In genomic region chr2:38633895-38634294, GRCh38 we compare ENCODE assay signal across 25 cellular contexts.
"Had no signal": no experiment of that assay in that cellular context is flagged by ENCODE, and none has a peak within 500 bp of the region (broad histone marks: within the 10 kb centered on the region; RNA-seq: fewer than 3 reads in every experiment).

No MANE protein-coding gene starts in this region.

- H3K27ac Mint-ChIP-seq: activated naive CD4-positive, alpha-beta T cell treated with anti-CD3 and anti-CD28 coated beads, Interleukin-2, amount 50 U/mL, for 72 hours; immature natural killer cell; nephron progenitor cell; stimulated activated naive CD8-positive, alpha-beta T cell treated with anti-CD3 and anti-CD28 coated beads, Interleukin-15, Interleukin-2, amounts not matched to agents 100 ng/mL and 50 ng/mL, for 24 hours had no signal

- H3K4me1 ChIP-seq: breast epithelium, right lobe of liver had no signal

- H2AFZ ChIP-seq: hepatocyte had no signal

- H3K79me2 ChIP-seq: hepatocyte had no signal

- ATAC-seq: esophagus mucosa, left lobe of liver, mucosa of descending colon, right lobe of liver had no signal

- H3K4me1 Mint-ChIP-seq: immature natural killer cell had no signal

- H3K4me3 ChIP-seq: breast epithelium, hepatocyte, lower lobe of right lung, mucosa of descending colon, right lobe of liver, skin epidermis, tibial artery had no signal

- DNase-seq: activated CD4-positive, alpha-beta T cell treated with anti-CD3 and anti-CD28 coated beads for 1 hour; activated CD4-positive, alpha-beta T cell treated with anti-CD3 and anti-CD28 coated beads, Interleukin-2, amount 50 U/mL, for 1 hour; activated gamma-delta T cell; activated T-cell treated with anti-CD3 and anti-CD28 coated beads for 4 hours; effector memory CD4-positive, alpha-beta T cell; glutamatergic neuron; immature natural killer cell; lower lobe of right lung; mesendoderm; mucosa of descending colon; nephron progenitor cell; nucleus accumbens; posterior cingulate gyrus; right lobe of liver; stimulated activated CD4-positive, alpha-beta T cell treated with anti-CD3 and anti-CD28 coated beads, Interleukin-1b, Interleukin-23, amount 100 ng/mL, for 48 hours; tibial artery; WERI-Rb-1 had no signal

- H3K36me3 Mint-ChIP-seq: activated naive CD4-positive, alpha-beta T cell treated with anti-CD3 and anti-CD28 coated beads, Interleukin-2, amount 50 U/mL, for 72 hours; immature natural killer cell had no signal

- H3K36me3 ChIP-seq: breast epithelium, lower lobe of right lung, right lobe of liver, tibial artery, WERI-Rb-1 had no signal

- H3K27ac ChIP-seq: breast epithelium, hepatocyte, lower lobe of right lung, right lobe of liver, skin epidermis, tibial artery, WERI-Rb-1 had no signal

- H3K27me3 Mint-ChIP-seq: central memory CD8-positive, alpha-beta T cell; stimulated activated naive CD8-positive, alpha-beta T cell treated with anti-CD3 and anti-CD28 coated beads, Interleukin-15, Interleukin-2, amounts not matched to agents 100 ng/mL and 50 ng/mL, for 24 hours had no signal

- H3K4me3 Mint-ChIP-seq: central memory CD8-positive, alpha-beta T cell; immature natural killer cell; nephron progenitor cell had no signal

- H3K27me3 ChIP-seq: breast epithelium, hepatocyte, right lobe of liver, tibial artery had no signal

- H3K4me2 ChIP-seq: hepatocyte had no signal

- H3K9me3 ChIP-seq: lower lobe of right lung, mucosa of descending colon, right lobe of liver had no signal
